9 cellular contexts compared by ENCODE assay signal in genomic region chr10:80145406-80146308, GRCh38. TPM values are rescaled to one million over a fixed set of nuclear protein-coding genes. Genes with fewer than 3 reads are reported as not detected.
DNase-seq lines count a peak whose midpoint lies in the region; ATAC-seq, FAIRE-seq and TF ChIP-seq lines count a peak whose summit lies in the region.
"Not testable (repeated sequence)": the region's sequence is repeated elsewhere in the genome, so short reads cannot be mapped to it uniquely, and the experiment has no call there.
"Had no signal": no experiment of that assay in that cellular context is flagged by ENCODE, and none has a peak within 500 bp of the region (broad histone marks: within the 10 kb centered on the region; RNA-seq: fewer than 3 reads in every experiment).

No MANE protein-coding gene starts in this region.

- peaks cover 22% of the 10 kb centered on the region for H3K36me3 Mint-ChIP-seq in T-cell
- not testable (repeated sequence) for H3K36me3 Mint-ChIP-seq in astrocyte (ENCODE audit: low read depth, unreplicated experiment)

- not testable (repeated sequence) for H3K4me3 ChIP-seq in AG04450 (ENCODE audit: low read depth, low read length); astrocyte (ENCODE audit: insufficient read depth, low read depth, low read length); esophagus squamous epithelium

- ATAC-seq in T-cell (replicated peaks in 1 of 4): not testable (repeated sequence)

- CTCF ChIA-PET in AG04450 (lab: Charles Lee) (interaction anchor here (1.6 to 3.9 kb wide), 3 partner anchors 30 to 77 kb away, joined by 4 to 73 read pairs (median 15); no protein-coding TSS in a partner anchor), T-cell (lab: Charles Lee) (interaction anchor here (1.2 to 3.9 kb wide), 4 partner anchors 50 to 76 kb away, joined by 3 to 93 read pairs (median 10); no protein-coding TSS in a partner anchor)

- H3K4me1 ChIP-seq in astrocyte (ENCODE audit: insufficient read depth, low read length): not testable (repeated sequence)
- H3K4me1 ChIP-seq in esophagus squamous epithelium: peaks cover 10 to 28% (median 15%) of the 10 kb centered on the region in 3 donors

- H3K79me2 ChIP-seq in astrocyte (ENCODE audit: insufficient read depth, low read length): not testable (repeated sequence)

- not testable (repeated sequence) for H3K27me3 ChIP-seq in AG04450 (ENCODE audit: control insufficient read depth, insufficient read depth, low read length); astrocyte (ENCODE audit: insufficient read depth, low read length)
- peaks cover 0 to 12% (median 0%) of the 10 kb centered on the region in 4 donors for H3K27me3 ChIP-seq in esophagus squamous epithelium

- H2AFZ ChIP-seq in astrocyte (ENCODE audit: low read depth, low read length): not testable (repeated sequence)

- H3K4me2 ChIP-seq in astrocyte (ENCODE audit: low read length): peak overlapping the region; percentile 28

- not testable (repeated sequence) for TF ChIP-seq POLR2A in esophagus squamous epithelium (IDR thresholded peaks at IDR 0.05)

- FAIRE-seq in astrocyte (lab: Jason Lieb, UNC): peak; percentile 26

- DNase-seq in AG04450 (ENCODE audit: low read depth, low spot score); T-cell; esophagus squamous epithelium (lab: John Stamatoyannopoulos, UW): not testable (repeated sequence)
- DNase-seq in EH (ENCODE audit: low read depth) (peak; percentile 82), NCI-H2107 (lab: John Stamatoyannopoulos, UW) (peak; percentile 32), astrocyte (ENCODE audit: low read depth) (peak; percentile 76), iris pigment epithelial cell (ENCODE audit: low read depth) (peak; percentile 76), renal cortical epithelial cell (ENCODE audit: low read depth) (peak; percentile 21)

- H3K9me3 ChIP-seq in AG04450 (ENCODE audit: control insufficient read depth, insufficient read depth, low read length); astrocyte (ENCODE audit: insufficient read depth, low read depth, low read length); esophagus squamous epithelium: not testable (repeated sequence)

- H3K9me3 Mint-ChIP-seq in T-cell: peaks cover 3 to 13% (median 11%) of the 10 kb centered on the region in 3 donors
- not testable (repeated sequence) for H3K9me3 Mint-ChIP-seq in astrocyte (ENCODE audit: unreplicated experiment)

- 47 to 72% methylated on average over 11 of the region's 11 CpGs for WGBS in esophagus squamous epithelium, 2 donors

- peaks cover 21 to 25% (median 21%) of the 10 kb centered on the region in 3 donors for H3K4me1 Mint-ChIP-seq in T-cell
- H3K4me1 Mint-ChIP-seq in astrocyte (ENCODE audit: low read depth, unreplicated experiment): not testable (repeated sequence)

- not testable (repeated sequence) for H3K9ac ChIP-seq in astrocyte (ENCODE audit: low read length)

- intact Hi-C loops in esophagus squamous epithelium (cut with DNase I): loop anchor here (5.0 kb wide), 1 partner anchor 62 kb away; the partner anchor contains the start of gene ANXA11

- H4K20me1 ChIP-seq in astrocyte (ENCODE audit: insufficient read depth, low read length): not testable (repeated sequence)

- H3K36me3 ChIP-seq in astrocyte (ENCODE audit: insufficient read depth, low read length): not testable (repeated sequence)
- H3K36me3 ChIP-seq in esophagus squamous epithelium: peaks cover 0 to 34% (median 0%) of the 10 kb centered on the region in 3 donors

- POLR2A ChIA-PET in AG04450 (lab: Yijun Ruan, JAX): not testable (repeated sequence)
- POLR2A ChIA-PET in T-cell (lab: Charles Lee): interaction anchor here in 1 of 2 donors (1.3 kb wide), 1 partner anchor 77 kb away, joined by 5 read pairs; no protein-coding TSS in a partner anchor

- H3K4me3 Mint-ChIP-seq in T-cell (peak overlapping the region in 2 of 3 donors; percentile 4 to 68), astrocyte (ENCODE audit: unreplicated experiment) (peak overlapping the region; percentile 36)

- H3K27ac Mint-ChIP-seq in T-cell (peak overlapping the region; percentile 59 to 83), astrocyte (ENCODE audit: unreplicated experiment) (peak overlapping the region; percentile 53)

- H3K27ac ChIP-seq in AG04450 (ENCODE audit: low read depth, low read length): peak overlapping the region; percentile 68
- not testable (repeated sequence) for H3K27ac ChIP-seq in astrocyte (ENCODE audit: low read depth, low read length)
- peak overlapping the region in 3 of 4 donors; percentile 46 to 62 (median 56) for H3K27ac ChIP-seq in esophagus squamous epithelium

- not testable (repeated sequence) for H3K27me3 Mint-ChIP-seq in T-cell
- peaks cover 10% of the 10 kb centered on the region for H3K27me3 Mint-ChIP-seq in astrocyte (ENCODE audit: low read depth, unreplicated experiment)

- TF ChIP-seq CTCF in AG04450 (IDR thresholded peaks at IDR 0.05; ENCODE audit: low read depth, low read length); astrocyte (IDR thresholded peaks at IDR 0.05; ENCODE audit: insufficient read depth, low read depth, low read length); esophagus squamous epithelium (IDR thresholded peaks at IDR 0.05): not testable (repeated sequence)

RNA-seq across cellular contexts. Expression of gene PLAC9, which starts 13.1 kb away (rescaled TPM):
- 11.5 and 14.2 TPM in 2 replicates for polyA plus RNA-seq in AG04450 (2011; rRNA removed)
- 2.2 and 4.0 TPM in 2 replicates for polyA minus RNA-seq in AG04450 (2011; rRNA and poly(A)+ RNA removed)
- total RNA-seq in T-cell: not detected
- 1.5 and 2.3 TPM in 2 replicates for total RNA-seq in astrocyte
- 10 to 100 TPM in 1 of 4 donors, 1 to 10 TPM in 3; 2.7 to 22.1 (median 3.0) TPM for total RNA-seq in esophagus squamous epithelium
- not detected in 2 replicates for total RNA-seq in renal cortical epithelial cell
- polyA plus RNA-seq: A549 had no signal

RNA-seq across cellular contexts. Expression of gene ANXA11, which starts 59.7 kb away (rescaled TPM):
- 161 and 182 TPM in 2 replicates for polyA plus RNA-seq in AG04450 (2011; rRNA removed)
- polyA minus RNA-seq in AG04450 (2011; rRNA and poly(A)+ RNA removed): 120 and 127 TPM in 2 replicates
- total RNA-seq in T-cell (100 to 1,000 TPM; 196 to 222 (median 208) TPM), astrocyte (102 and 122 TPM in 2 replicates), esophagus squamous epithelium (100 to 1,000 TPM; 131 to 243 (median 163) TPM), renal cortical epithelial cell (70.8 and 102 TPM in 2 replicates)
